In genomic region chr16:29982560-29983419, GRCh38 we compare ENCODE assay signal across 27 cellular contexts. TPM values are rescaled to one million over a fixed set of nuclear protein-coding genes. Genes with fewer than 3 reads are reported as not detected.
DNase-seq lines count a peak whose midpoint lies in the region; ATAC-seq lines count a peak whose summit lies in the region.
"Had no signal": no experiment of that assay in that cellular context is flagged by ENCODE, and none has a peak within 500 bp of the region (broad histone marks: within the 10 kb centered on the region; RNA-seq: fewer than 3 reads in every experiment).

No MANE protein-coding gene starts in this region.

- no peak overlapping the region for H2BK15ac ChIP-seq in mesenchymal stem cell (ENCODE audit: low read depth, poor library complexity, severe bottlenecking)

- H2BK5ac ChIP-seq in mesenchymal stem cell (ENCODE audit: low read depth, low read length, poor library complexity, severe bottlenecking), result no peak overlapping the region

- no peaks in the 10 kb centered on the region for H3K27me3 ChIP-seq in mesenchymal stem cell (ENCODE audit: control insufficient read depth in 1 of 2, insufficient read depth in 1 of 2, low read length in 2 of 2)
- H3K27me3 ChIP-seq: BLaER1 treated with 17β-estradiol and CSF1 and Interleukin-3, amounts not matched to agents 10 nM and 100 nM; MG63; Peyer's patch had no signal

- DNase-seq in Right ventricle myocardium superior, result peak; percentile 33
- no peak for DNase-seq in cardiac septum (ENCODE audit: low spot score)
- no peak for DNase-seq in mesenchymal stem cell
- DNase-seq in stimulated activated effector memory CD8-positive, alpha-beta T cell treated with anti-CD3 and anti-CD28 coated beads, Interleukin-12 subunit alpha, Interleukin-12 subunit beta, amount 100 ng/mL, for 72 hours (ENCODE audit: low spot score in 2 of 2), result no peak
- DNase-seq in HT-29 (ENCODE audit: low spot score), result no peak
- no peak for DNase-seq in NCI-H1436 treated with DMSO at 0.1 percent for 48 hours (lab: John Stamatoyannopoulos, UW)
- DNase-seq in NCI-H1694 treated with DMSO at 0.1 percent for 48 hours (lab: John Stamatoyannopoulos, UW), result no peak
- DNase-seq: 8988T; Caco-2; CD4-positive, alpha-beta memory T cell; DND-41; Kasumi-1; MG63; NCI-H1048; NCI-H1417 treated with DMSO at 0.1 percent for 48 hours; NCI-H2029; NCI-H226; NCI-H524; NCI-H774; NK-92 treated with Interleukin-12 subunit alpha and Interleukin-12 subunit beta, amount 100 ng/mL, for 24 hours; SHP77 had no signal

- ATAC-seq in Right ventricle myocardium superior (ENCODE audit: poor library complexity) (no peak), GM21360 (IDR thresholded peaks at IDR 0.05; ENCODE audit: unreplicated experiment) (no peak)
- no peak for ATAC-seq in stimulated activated effector memory CD8-positive, alpha-beta T cell treated with anti-CD3 and anti-CD28 coated beads, Interleukin-12 subunit alpha, Interleukin-12 subunit beta, amount 100 ng/mL, for 72 hours
- ATAC-seq: GM12878, GM23338, HCT116 had no signal

- H3K9me3 ChIP-seq in mesenchymal stem cell (ENCODE audit: control insufficient read depth, low read length), result no peaks in the 10 kb centered on the region
- H3K9me3 ChIP-seq: BLaER1 treated with 17β-estradiol and CSF1 and Interleukin-3, amounts not matched to agents 10 nM and 100 nM; Caco-2; MG63; Peyer's patch had no signal

- H3K79me1 ChIP-seq in mesenchymal stem cell (replicated peaks; ENCODE audit: low read length, poor library complexity, severe bottlenecking), result peaks cover 53% of the 10 kb centered on the region

- no peak overlapping the region for H2BK12ac ChIP-seq in mesenchymal stem cell (ENCODE audit: low read length in 2 of 2)

- peaks cover 91% of the 10 kb centered on the region for H3K36me3 Mint-ChIP-seq in stimulated activated effector memory CD8-positive, alpha-beta T cell treated with anti-CD3 and anti-CD28 coated beads, Interleukin-12 subunit alpha, Interleukin-12 subunit beta, amount 100 ng/mL, for 72 hours

- H2AK5ac ChIP-seq in mesenchymal stem cell (ENCODE audit: low read length, severe bottlenecking), result no peak overlapping the region

- WGBS in mesenchymal stem cell, result 95% methylated on average over 23 of the region's 24 CpGs

- H3K14ac ChIP-seq in mesenchymal stem cell (ENCODE audit: low read length in 2 of 2), result no peak overlapping the region

- H3K27ac ChIP-seq in mesenchymal stem cell (ENCODE audit: low read length, poor library complexity, severe bottlenecking), result no peak overlapping the region
- H3K27ac ChIP-seq: BLaER1 treated with 17β-estradiol and CSF1 and Interleukin-3, amounts not matched to agents 10 nM and 100 nM; Peyer's patch had no signal

- peak overlapping the region; percentile 71 for H3K27ac Mint-ChIP-seq in stimulated activated effector memory CD8-positive, alpha-beta T cell treated with anti-CD3 and anti-CD28 coated beads, Interleukin-12 subunit alpha, Interleukin-12 subunit beta, amount 100 ng/mL, for 72 hours
- H3K27ac Mint-ChIP-seq: GM23338 had no signal

- intact Hi-C loops in Right ventricle myocardium superior (cut with DNase I), result no loop called here
- intact Hi-C loops in cardiac septum (cut with DNase I), result no loop called here

- no peak overlapping the region for H4K91ac ChIP-seq in mesenchymal stem cell (ENCODE audit: low read length)

- no peak overlapping the region for H3K18ac ChIP-seq in mesenchymal stem cell (ENCODE audit: low read depth in 1 of 2, low read length in 2 of 2)

- H2BK120ac ChIP-seq in mesenchymal stem cell (ENCODE audit: low read depth, low read length), result no peak overlapping the region

- no peak overlapping the region for H2AFZ ChIP-seq in mesenchymal stem cell (ENCODE audit: low read depth, low read length)
- H2AFZ ChIP-seq: GM23338 had no signal

- peak overlapping the region; percentile 65 for H3K9ac ChIP-seq in mesenchymal stem cell (ENCODE audit: low read length)

- H3K4me3 ChIP-seq in mesenchymal stem cell (ENCODE audit: insufficient read depth in 1 of 2, low read depth in 1 of 2, low read length in 2 of 2), result no peak overlapping the region
- H3K4me3 ChIP-seq: BLaER1 treated with 17β-estradiol and CSF1 and Interleukin-3, amounts not matched to agents 10 nM and 100 nM; GM12878; GM23338; MG63; Peyer's patch had no signal

- peaks cover 93 to 100% of the 10 kb centered on the region in 2 experiments for H3K36me3 ChIP-seq in mesenchymal stem cell (ENCODE audit: control insufficient read depth in 1 of 2, insufficient read depth in 2 of 2, low read depth in 1 of 2, low read length in 2 of 2)

- peaks cover 11% of the 10 kb centered on the region for H3K4me1 Mint-ChIP-seq in stimulated activated effector memory CD8-positive, alpha-beta T cell treated with anti-CD3 and anti-CD28 coated beads, Interleukin-12 subunit alpha, Interleukin-12 subunit beta, amount 100 ng/mL, for 72 hours
- H3K4me1 Mint-ChIP-seq: GM23338 had no signal

- no peaks in the 10 kb centered on the region for H3K4me1 ChIP-seq in mesenchymal stem cell (ENCODE audit: control insufficient read depth, insufficient read depth, low read depth, low read length)
- H3K4me1 ChIP-seq: Caco-2, Peyer's patch had no signal

- H4K8ac ChIP-seq in mesenchymal stem cell (ENCODE audit: low read length), result no peak overlapping the region

- no peaks in the 10 kb centered on the region for H3K9me3 Mint-ChIP-seq in stimulated activated effector memory CD8-positive, alpha-beta T cell treated with anti-CD3 and anti-CD28 coated beads, Interleukin-12 subunit alpha, Interleukin-12 subunit beta, amount 100 ng/mL, for 72 hours
- H3K9me3 Mint-ChIP-seq: CD4-positive, alpha-beta memory T cell; GM23338 had no signal

- no peak overlapping the region for H3K23ac ChIP-seq in mesenchymal stem cell (ENCODE audit: low read length in 2 of 2)

- H3K4me3 Mint-ChIP-seq in stimulated activated effector memory CD8-positive, alpha-beta T cell treated with anti-CD3 and anti-CD28 coated beads, Interleukin-12 subunit alpha, Interleukin-12 subunit beta, amount 100 ng/mL, for 72 hours, result no peak overlapping the region
- H3K4me3 Mint-ChIP-seq: CD4-positive, alpha-beta memory T cell; GM23338 had no signal

- H3K4ac ChIP-seq in mesenchymal stem cell (ENCODE audit: low read depth in 1 of 2, low read length in 2 of 2), result no peak overlapping the region

- no peak overlapping the region for H3K4me2 ChIP-seq in mesenchymal stem cell (ENCODE audit: low read length, poor library complexity, severe bottlenecking)
- H3K4me2 ChIP-seq: BLaER1 treated with 17β-estradiol and CSF1 and Interleukin-3, amounts not matched to agents 10 nM and 100 nM; GM23338 had no signal

RNA-seq across cellular contexts. Expression of gene TAOK2, which starts 9.1 kb away (rescaled TPM):
- total RNA-seq in Right ventricle myocardium superior (29.7 TPM), cardiac septum (38.9 TPM)
- polyA plus RNA-seq in mesenchymal stem cell (2013, experiment 1 of 2), result 20.6 TPM
- polyA plus RNA-seq in mesenchymal stem cell (2013, experiment 2 of 2), result 19.6 TPM
- total RNA-seq in HT-29 (2014; rRNA removed; shearing (Covaris generic)), result 56.5 and 56.8 TPM in 2 replicates

RNA-seq across cellular contexts. Expression of gene HIRIP3, which starts 12.6 kb away (rescaled TPM):
- total RNA-seq in Right ventricle myocardium superior (19.5 TPM), cardiac septum (17.4 TPM)
- 4.0 TPM for polyA plus RNA-seq in mesenchymal stem cell (2013, experiment 1 of 2)
- 4.7 TPM for polyA plus RNA-seq in mesenchymal stem cell (2013, experiment 2 of 2)
- total RNA-seq in HT-29 (2014; rRNA removed; shearing (Covaris generic)), result 21.1 and 23.2 TPM in 2 replicates

RNA-seq across cellular contexts. Expression of gene INO80E, which starts 13.3 kb away (rescaled TPM):
- total RNA-seq in Right ventricle myocardium superior (28.0 TPM), cardiac septum (36.8 TPM)
- 51.0 TPM for polyA plus RNA-seq in mesenchymal stem cell (2013, experiment 1 of 2)
- 46.7 TPM for polyA plus RNA-seq in mesenchymal stem cell (2013, experiment 2 of 2)
- 72.2 and 79.2 TPM in 2 replicates for total RNA-seq in HT-29 (2014; rRNA removed; shearing (Covaris generic))

RNA-seq across cellular contexts. Expression of gene TMEM219, which starts 20.9 kb away (rescaled TPM):
- 70.6 TPM for total RNA-seq in Right ventricle myocardium superior
- 66.4 TPM for total RNA-seq in cardiac septum
- polyA plus RNA-seq in mesenchymal stem cell (2013, experiment 1 of 2), result 118 TPM
- 125 TPM for polyA plus RNA-seq in mesenchymal stem cell (2013, experiment 2 of 2)
- total RNA-seq in HT-29 (2014; rRNA removed; shearing (Covaris generic)), result 103 and 110 TPM in 2 replicates

RNA-seq across cellular contexts. Expression of gene DOC2A, which starts 28.0 kb away (rescaled TPM):
- total RNA-seq in Right ventricle myocardium superior (0.13 TPM), cardiac septum (0.38 TPM)
- polyA plus RNA-seq in mesenchymal stem cell (2013, experiment 1 of 2), result 0.22 TPM
- polyA plus RNA-seq in mesenchymal stem cell (2013, experiment 2 of 2), result 0.25 TPM
- total RNA-seq in HT-29 (2014; rRNA removed; shearing (Covaris generic)), result 0.89 TPM in 1 of 2 replicates, not detected in the other
- polyA plus RNA-seq: CD4-positive, alpha-beta memory T cell had no signal
